1 cellular context compared by ENCODE assay signal in the genomic region with DNA sequence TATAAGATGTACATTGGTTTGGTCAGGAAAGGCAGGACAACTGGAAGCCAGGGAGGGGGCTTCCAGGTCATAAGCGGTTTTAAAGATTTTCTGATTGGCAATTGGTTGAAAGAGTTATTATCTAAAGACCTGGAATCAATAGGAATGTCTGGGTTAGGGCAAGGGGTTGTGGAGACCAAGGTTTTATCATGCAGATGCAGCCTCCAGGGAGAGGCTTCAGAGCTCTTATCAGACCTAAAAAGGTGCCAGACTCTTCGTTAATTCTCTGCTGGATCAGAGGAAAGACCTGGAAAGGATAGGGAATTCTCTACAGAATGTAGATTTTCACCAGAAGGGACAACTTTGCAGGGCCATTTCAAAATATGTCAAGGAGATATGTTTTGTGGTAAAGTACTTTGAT.
TF ChIP-seq lines count a peak whose summit lies in the region.

No MANE protein-coding gene starts in this region.

TF ChIP-seq in K562, 482 proteins besides CTCF, POLR2A, EP300 and RAD21 (continued from another document):
- TF ChIP-seq MTA2 (IDR thresholded peaks at IDR 0.05; ENCODE audit: low read depth) (0 out of 2 replicates have a peak, but pooled peaks have one; percentile 21), ARID1B (IDR thresholded peaks at IDR 0.05) (peak; percentile 65), CREM (IDR thresholded peaks at IDR 0.05; ENCODE audit: low read depth) (no peak), TAL1 (IDR thresholded peaks at IDR 0.05) (peak; percentile 74), MAFG (tag; conservative IDR thresholded peaks at IDR 0.05) (no peak), ZNF445 (CRISPR knock-in tag; IDR thresholded peaks at IDR 0.05; ENCODE audit: low read depth) (no peak), DDX20 (tag; IDR thresholded peaks at IDR 0.05; ENCODE audit: low read depth) (no peak), NCOR1 (IDR thresholded peaks at IDR 0.05) (peak; percentile 44; the same call in 1 of the 2 replicates)
- TF ChIP-seq, protein P1, sequence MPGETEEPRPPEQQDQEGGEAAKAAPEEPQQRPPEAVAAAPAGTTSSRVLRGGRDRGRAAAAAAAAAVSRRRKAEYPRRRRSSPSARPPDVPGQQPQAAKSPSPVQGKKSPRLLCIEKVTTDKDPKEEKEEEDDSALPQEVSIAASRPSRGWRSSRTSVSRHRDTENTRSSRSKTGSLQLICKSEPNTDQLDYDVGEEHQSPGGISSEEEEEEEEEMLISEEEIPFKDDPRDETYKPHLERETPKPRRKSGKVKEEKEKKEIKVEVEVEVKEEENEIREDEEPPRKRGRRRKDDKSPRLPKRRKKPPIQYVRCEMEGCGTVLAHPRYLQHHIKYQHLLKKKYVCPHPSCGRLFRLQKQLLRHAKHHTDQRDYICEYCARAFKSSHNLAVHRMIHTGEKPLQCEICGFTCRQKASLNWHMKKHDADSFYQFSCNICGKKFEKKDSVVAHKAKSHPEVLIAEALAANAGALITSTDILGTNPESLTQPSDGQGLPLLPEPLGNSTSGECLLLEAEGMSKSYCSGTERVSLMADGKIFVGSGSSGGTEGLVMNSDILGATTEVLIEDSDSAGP (CRISPR knock-in tag; IDR thresholded peaks at IDR 0.05), result no peak
TF ChIP-seq in K562: peak in this region for 8.
